Comparison of ENCODE assay signal across 8 cellular contexts in genomic region chr6:79947191-79948173, GRCh38. TPM values are rescaled to one million over a fixed set of nuclear protein-coding genes. Genes with fewer than 3 reads are reported as not detected.
DNase-seq lines count a peak whose midpoint lies in the region; ATAC-seq and TF ChIP-seq lines count a peak whose summit lies in the region.

Gene ELOVL4 (minus strand): TSS chr6:79947553. CDS start chr6:79947279, 274 bp downstream.

- peaks cover 42% of the 10 kb centered on the region for H3K27me3 Mint-ChIP-seq in activated naive CD4-positive, alpha-beta T cell treated with anti-CD3 and anti-CD28 coated beads, Interleukin-2, amount 10 ng/mL, durations not matched to agents 7 days and 5 days

- 1 to 9% methylated on average over 4 to 12 of the region's 84 CpGs for WGBS in gastroesophageal sphincter (ENCODE audit: low coverage in 1 of 2), 2 donors
- WGBS in testis, 2 donors: 1% methylated on average over 26 to 66 of the region's 84 CpGs

- peak within 1 kb of the TSS in 3 of 4 donors; percentile 13 to 72 (median 57) for H3K27ac ChIP-seq in gastroesophageal sphincter
- peak within 1 kb of the TSS in 1 of 2 donors; percentile 65 for H3K27ac ChIP-seq in testis

- peaks cover 16% of the 10 kb centered on the region for H3K4me1 Mint-ChIP-seq in activated naive CD4-positive, alpha-beta T cell treated with anti-CD3 and anti-CD28 coated beads, Interleukin-2, amount 10 ng/mL, durations not matched to agents 7 days and 5 days

- no peaks in the 10 kb centered on the region for H3K9me3 ChIP-seq in gastroesophageal sphincter
- no peaks in the 10 kb centered on the region for H3K9me3 ChIP-seq in testis

- H3K36me3 ChIP-seq in gastroesophageal sphincter: no peaks in the 10 kb centered on the region
- H3K36me3 ChIP-seq in testis (ENCODE audit: low read depth, missing control alignments): no peaks in the 10 kb centered on the region

- TF ChIP-seq CTCF in gastroesophageal sphincter (IDR thresholded peaks at IDR 0.05): no peak
- TF ChIP-seq CTCF in testis (IDR thresholded peaks at IDR 0.05): no peak

- no peak within 1 kb of the TSS for H3K27ac Mint-ChIP-seq in activated naive CD4-positive, alpha-beta T cell treated with anti-CD3 and anti-CD28 coated beads, Interleukin-2, amount 10 ng/mL, durations not matched to agents 7 days and 5 days

- peak within 1 kb of the TSS; percentile 80 for H3K4me3 Mint-ChIP-seq in activated naive CD4-positive, alpha-beta T cell treated with anti-CD3 and anti-CD28 coated beads, Interleukin-2, amount 10 ng/mL, durations not matched to agents 7 days and 5 days

- H3K9me3 Mint-ChIP-seq in activated naive CD4-positive, alpha-beta T cell treated with anti-CD3 and anti-CD28 coated beads, Interleukin-2, amount 10 ng/mL, durations not matched to agents 7 days and 5 days: no peaks in the 10 kb centered on the region

- peak; percentile 11 to 28 for TF ChIP-seq POLR2A in gastroesophageal sphincter (IDR thresholded peaks at IDR 0.05)
- TF ChIP-seq POLR2A in testis (IDR thresholded peaks at IDR 0.05): no peak

- peak; percentile 41 for ATAC-seq in GM19025 (IDR thresholded peaks at IDR 0.05; ENCODE audit: low read depth, unreplicated experiment)
- ATAC-seq in gastroesophageal sphincter: peak; percentile 88

- intact Hi-C loops in testis (cut with DNase I; ENCODE audit: low total_unique reads): no loop called here

- H3K27me3 ChIP-seq in gastroesophageal sphincter: no peaks in the 10 kb centered on the region
- no peaks in the 10 kb centered on the region for H3K27me3 ChIP-seq in testis

- peak; percentile 28 for DNase-seq in A172 (ENCODE audit: low spot score)
- peak; percentile 44 for DNase-seq in HS-5 (ENCODE audit: low read depth)
- DNase-seq in RPMI7951 (ENCODE audit: low read depth): peak; percentile 64
- peak; percentile 64 for DNase-seq in activated naive CD4-positive, alpha-beta T cell treated with anti-CD3 and anti-CD28 coated beads, Interleukin-2, amount 10 ng/mL, durations not matched to agents 7 days and 5 days
- DNase-seq in non-pigmented ciliary epithelial cell (ENCODE audit: low read depth): peak; percentile 17
- peak; percentile 88 for DNase-seq in testis

- TF ChIP-seq EP300 in gastroesophageal sphincter (IDR thresholded peaks at IDR 0.05): no peak

- H3K4me1 ChIP-seq in gastroesophageal sphincter: peaks cover 5 to 30% (median 8%) of the 10 kb centered on the region in 3 donors
- no peaks in the 10 kb centered on the region for H3K4me1 ChIP-seq in testis

- CTCF ChIA-PET in activated naive CD4-positive, alpha-beta T cell treated with anti-CD3 and anti-CD28 coated beads, Interleukin-2, amount 10 ng/mL, durations not matched to agents 7 days and 5 days (lab: Charles Lee): interaction anchor here (1.0 to 2.7 kb wide), 4 partner anchors 56 to 157 kb away, joined by 4 to 13 read pairs (median 6); no protein-coding TSS in a partner anchor

- no peaks in the 10 kb centered on the region for H3K36me3 Mint-ChIP-seq in activated naive CD4-positive, alpha-beta T cell treated with anti-CD3 and anti-CD28 coated beads, Interleukin-2, amount 10 ng/mL, durations not matched to agents 7 days and 5 days

- H3K4me3 ChIP-seq in gastroesophageal sphincter (peak within 1 kb of the TSS; percentile 75 to 77), testis (peak within 1 kb of the TSS; percentile 64)

RNA-seq across cellular contexts. Expression of gene ELOVL4, which starts in this region (rescaled TPM):
- 2.4 and 3.6 TPM in 2 replicates for total RNA-seq in A172 (2014; rRNA removed; shearing (Covaris generic))
- total RNA-seq in RPMI7951 (2014; rRNA removed; shearing (Covaris generic)): 1.7 TPM in 2 replicates
- 1 to 10 TPM; 2.3 to 3.7 (median 2.8) TPM for total RNA-seq in gastroesophageal sphincter
- total RNA-seq in testis: 1 to 10 TPM; 8.8 to 9.1 TPM
- 10.6 TPM for polyA plus RNA-seq in testis (ENCODE audit: insufficient read depth, low read depth, low replicate concordance)

Comparison
In these comparisons a context has a peak if more than half of its experiments do, and no peak if none do; other contexts are left out.
1. DNase-seq: peak in every context shown above with its lines; median percentile 88 in testis; 64 in RPMI7951; 64 in activated naive CD4-positive, alpha-beta T cell treated with anti-CD3 and anti-CD28 coated beads, Interleukin-2, amount 10 ng/mL, durations not matched to agents 7 days and 5 days; 44 in HS-5; 28 in A172; 17 in non-pigmented ciliary epithelial cell.